Comparison of ENCODE assay signal across 21 cellular contexts in genomic region chrX:47992669-47993068, GRCh38. TPM values are rescaled to one million over a fixed set of nuclear protein-coding genes. Genes with fewer than 3 reads are reported as not detected.
"Had no signal": no experiment of that assay in that cellular context is flagged by ENCODE, and none has a peak within 500 bp of the region (broad histone marks: within the 10 kb centered on the region; RNA-seq: fewer than 3 reads in every experiment).

No MANE protein-coding gene starts in this region.

- H3K27me3 Mint-ChIP-seq: activated CD8-positive, alpha-beta memory T cell treated with anti-CD3 and anti-CD28 coated beads, Interleukin-2, amount 10 ng/mL, durations not matched to agents 7 days and 5 days had no signal

- H3K4me3 Mint-ChIP-seq: activated CD8-positive, alpha-beta memory T cell treated with anti-CD3 and anti-CD28 coated beads, Interleukin-2, amount 10 ng/mL, durations not matched to agents 7 days and 5 days had no signal

- H3K4me1 ChIP-seq: breast epithelium, right lobe of liver, SJSA1, upper lobe of right lung had no signal

- H3K27ac ChIP-seq: breast epithelium, heart right ventricle, ovary, right lobe of liver, SJSA1, thoracic aorta, upper lobe of right lung, VCaP had no signal

- DNase-seq: activated CD4-positive, alpha-beta T cell treated with anti-CD3 and anti-CD28 coated beads, Interleukin-2, amount 50 U/mL, for 48 hours; activated CD8-positive, alpha-beta memory T cell treated with anti-CD3 and anti-CD28 coated beads, Interleukin-2, amount 10 ng/mL, durations not matched to agents 7 days and 5 days; activated effector memory CD4-positive, alpha-beta T cell treated with anti-CD3 and anti-CD28 coated beads, Interleukin-2, amount 50 U/mL, for 16 hours; effector CD4-positive, alpha-beta T cell; heart right ventricle; kidney glomerular epithelial cell; left ventricle myocardium superior; ovary; right lobe of liver; small intestine; stimulated activated CD4-positive, alpha-beta T cell treated with anti-CD3 and anti-CD28 coated beads, Interleukin-15, amount 100 ng/mL, for 24 hours; stimulated activated CD4-positive, alpha-beta T cell treated with anti-CD3 and anti-CD28 coated beads, Interleukin-2, amount 100 ng/mL, for 48 hours; T-helper 2 cell; upper lobe of right lung had no signal

- ATAC-seq: activated CD8-positive, alpha-beta memory T cell treated with anti-CD3 and anti-CD28 coated beads, Interleukin-2, amount 10 ng/mL, durations not matched to agents 7 days and 5 days; esophagus mucosa; heart right ventricle; left ventricle myocardium superior; upper lobe of right lung had no signal

- H3K27ac Mint-ChIP-seq: activated CD8-positive, alpha-beta memory T cell treated with anti-CD3 and anti-CD28 coated beads, Interleukin-2, amount 10 ng/mL, durations not matched to agents 7 days and 5 days had no signal

- H3K27me3 ChIP-seq: heart right ventricle, ovary, right lobe of liver, SJSA1, upper lobe of right lung had no signal

RNA-seq across cellular contexts. Expression of gene SPACA5, which starts 14.1 kb away (rescaled TPM):
- total RNA-seq: activated CD8-positive, alpha-beta memory T cell treated with anti-CD3 and anti-CD28 coated beads, Interleukin-2, amount 10 ng/mL, durations not matched to agents 7 days and 5 days; breast epithelium; cerebellum; esophagus mucosa; heart right ventricle; left ventricle myocardium superior; mononuclear cell; ovary; right lobe of liver; SJSA1; thoracic aorta; upper lobe of right lung had no signal
- polyA plus RNA-seq: heart right ventricle, small intestine had no signal
